In genomic region chr7:55280031-55280454, GRCh38 we compare ENCODE assay signal across 8 cellular contexts.
A peak's percentile ranks its signal among the peaks of the same experiment; 100 is the strongest.
DNase-seq lines count a peak whose midpoint lies in the region; ATAC-seq and TF ChIP-seq lines count a peak whose summit lies in the region.

No MANE protein-coding gene starts in this region.

- no peaks in the 10 kb centered on the region for H3K27me3 ChIP-seq in endodermal cell (ENCODE audit: control insufficient read depth, insufficient read depth, low read length, poor library complexity, severe bottlenecking)

- H3K4me3 ChIP-seq in endodermal cell (ENCODE audit: low read length): no peak overlapping the region

- POLR2A ChIA-PET in activated CD8-positive, alpha-beta T cell treated with anti-CD3 and anti-CD28 coated beads, Interleukin-2, amount 10 ng/mL, durations not matched to agents 7 days and 5 days (lab: Charles Lee): interaction anchor here (1.2 kb wide), 1 partner anchor 86 kb away, joined by 4 read pairs; no protein-coding TSS in a partner anchor

- WGBS in endodermal cell (ENCODE audit: insufficient coverage in 1 of 2, insufficient read length in 1 of 2), 2 experiments: 19% methylated on average over 3 of the region's 3 CpGs; no CpG with 5 or more reads in 1 of the 2 experiments

- CTCF ChIA-PET in Calu3 (lab: Charles Lee): interaction anchor here (0.7 to 3.4 kb wide), 3 partner anchors 8 to 135 kb away, joined by 3 to 14 read pairs (median 4); no protein-coding TSS in a partner anchor
- CTCF ChIA-PET in activated CD8-positive, alpha-beta T cell treated with anti-CD3 and anti-CD28 coated beads, Interleukin-2, amount 10 ng/mL, durations not matched to agents 7 days and 5 days (lab: Charles Lee): interaction anchor here (0.7 to 7.8 kb wide), 14 partner anchors 9 to 317 kb away, joined by 3 to 73 read pairs (median 4); no protein-coding TSS in a partner anchor

- no peaks in the 10 kb centered on the region for H3K9me3 ChIP-seq in endodermal cell (ENCODE audit: control insufficient read depth, low read length)

- BruUV-seq in Calu3 (replicated peaks; lab: Mats Ljungman, UMichigan): no TSS peak

- peak; percentile 84 for DNase-seq in Calu3
- peak; percentile 27 for DNase-seq in NCI-H774 (lab: John Stamatoyannopoulos, UW)
- peak; percentile 72 for DNase-seq in activated CD8-positive, alpha-beta T cell treated with anti-CD3 and anti-CD28 coated beads, Interleukin-2, amount 10 ng/mL, durations not matched to agents 7 days and 5 days
- peak; percentile 91 for DNase-seq in endodermal cell
- DNase-seq in midbrain (lab: John Stamatoyannopoulos, UW): peak; percentile 72
- peak; percentile 25 to 56 (median 34) for DNase-seq in stimulated activated naive CD4-positive, alpha-beta T cell (lab: John Stamatoyannopoulos, UW)

- H3K4me3 Mint-ChIP-seq in Calu3 (ENCODE audit: low read depth, unreplicated experiment) (no peak overlapping the region), endodermal cell (no peak overlapping the region)
- H3K4me3 Mint-ChIP-seq in activated CD8-positive, alpha-beta T cell treated with anti-CD3 and anti-CD28 coated beads, Interleukin-2, amount 10 ng/mL, durations not matched to agents 7 days and 5 days: no peak overlapping the region

- no peak overlapping the region for H3K27ac ChIP-seq in endodermal cell (ENCODE audit: low read depth, low read length)

- H3K27ac Mint-ChIP-seq in Calu3 (ENCODE audit: unreplicated experiment): no peak overlapping the region
- no peak overlapping the region for H3K27ac Mint-ChIP-seq in activated CD8-positive, alpha-beta T cell treated with anti-CD3 and anti-CD28 coated beads, Interleukin-2, amount 10 ng/mL, durations not matched to agents 7 days and 5 days
- no peak overlapping the region for H3K27ac Mint-ChIP-seq in endodermal cell

- intact Hi-C loops in Calu3 (cut with micrococcal nuclease; ENCODE audit: unreplicated experiment): loop anchor here (1.0 to 5.0 kb wide), 3 partner anchors 87 to 318 kb away; partner anchors contain the start of gene LANCL2

- ATAC-seq in GM19397 (IDR thresholded peaks at IDR 0.05; ENCODE audit: unreplicated experiment) (peak; percentile 88), HG03460 (IDR thresholded peaks at IDR 0.05; ENCODE audit: unreplicated experiment) (peak; percentile 94)
- ATAC-seq in activated CD8-positive, alpha-beta T cell treated with anti-CD3 and anti-CD28 coated beads, Interleukin-2, amount 10 ng/mL, durations not matched to agents 7 days and 5 days: peak; percentile 88

- no peaks in the 10 kb centered on the region for H3K4me1 ChIP-seq in endodermal cell (ENCODE audit: control insufficient read depth, insufficient read depth, low read length)

- H3K36me3 ChIP-seq in endodermal cell (ENCODE audit: control insufficient read depth, insufficient read depth, low read length): no peaks in the 10 kb centered on the region

- no peak overlapping the region for H3K9ac ChIP-seq in endodermal cell (ENCODE audit: extremely low read depth, low read length, poor library complexity, severe bottlenecking)

- H3K4me1 Mint-ChIP-seq in Calu3 (ENCODE audit: low read depth, unreplicated experiment): no peaks in the 10 kb centered on the region
- H3K4me1 Mint-ChIP-seq in activated CD8-positive, alpha-beta T cell treated with anti-CD3 and anti-CD28 coated beads, Interleukin-2, amount 10 ng/mL, durations not matched to agents 7 days and 5 days (ENCODE audit: low read depth): peaks cover 2% of the 10 kb centered on the region
- H3K4me1 Mint-ChIP-seq in endodermal cell: peaks cover 1% of the 10 kb centered on the region

- H3K9me3 Mint-ChIP-seq in Calu3 (ENCODE audit: low read depth, unreplicated experiment): no peaks in the 10 kb centered on the region
- H3K9me3 Mint-ChIP-seq in activated CD8-positive, alpha-beta T cell treated with anti-CD3 and anti-CD28 coated beads, Interleukin-2, amount 10 ng/mL, durations not matched to agents 7 days and 5 days (ENCODE audit: insufficient read depth): no peaks in the 10 kb centered on the region
- no peaks in the 10 kb centered on the region for H3K9me3 Mint-ChIP-seq in endodermal cell

- TF ChIP-seq CTCF in Calu3 (IDR thresholded peaks at IDR 0.05; ENCODE audit: unreplicated experiment) (peak; percentile 89), endodermal cell (conservative IDR thresholded peaks at IDR 0.05) (peak; percentile 84)

- H3K36me3 Mint-ChIP-seq in Calu3 (ENCODE audit: insufficient read depth, unreplicated experiment) (no peaks in the 10 kb centered on the region), endodermal cell (ENCODE audit: low read depth) (no peaks in the 10 kb centered on the region)
- H3K36me3 Mint-ChIP-seq in activated CD8-positive, alpha-beta T cell treated with anti-CD3 and anti-CD28 coated beads, Interleukin-2, amount 10 ng/mL, durations not matched to agents 7 days and 5 days (ENCODE audit: low read depth): no peaks in the 10 kb centered on the region

- peaks cover 64% of the 10 kb centered on the region for H3K27me3 Mint-ChIP-seq in Calu3 (ENCODE audit: unreplicated experiment)
- peaks cover 3% of the 10 kb centered on the region for H3K27me3 Mint-ChIP-seq in activated CD8-positive, alpha-beta T cell treated with anti-CD3 and anti-CD28 coated beads, Interleukin-2, amount 10 ng/mL, durations not matched to agents 7 days and 5 days (ENCODE audit: low read depth)
- H3K27me3 Mint-ChIP-seq in endodermal cell (ENCODE audit: insufficient read depth): no peaks in the 10 kb centered on the region

Comparison
In these comparisons a context has a peak if more than half of its experiments do, and no peak if none do; other contexts are left out.
1. DNase-seq: peak in every context shown above with its lines; median percentile 91 in endodermal cell; 84 in Calu3; 72 in activated CD8-positive, alpha-beta T cell treated with anti-CD3 and anti-CD28 coated beads, Interleukin-2, amount 10 ng/mL, durations not matched to agents 7 days and 5 days; 72 in midbrain; 34 in stimulated activated naive CD4-positive, alpha-beta T cell; 27 in NCI-H774.